In the genomic region with DNA sequence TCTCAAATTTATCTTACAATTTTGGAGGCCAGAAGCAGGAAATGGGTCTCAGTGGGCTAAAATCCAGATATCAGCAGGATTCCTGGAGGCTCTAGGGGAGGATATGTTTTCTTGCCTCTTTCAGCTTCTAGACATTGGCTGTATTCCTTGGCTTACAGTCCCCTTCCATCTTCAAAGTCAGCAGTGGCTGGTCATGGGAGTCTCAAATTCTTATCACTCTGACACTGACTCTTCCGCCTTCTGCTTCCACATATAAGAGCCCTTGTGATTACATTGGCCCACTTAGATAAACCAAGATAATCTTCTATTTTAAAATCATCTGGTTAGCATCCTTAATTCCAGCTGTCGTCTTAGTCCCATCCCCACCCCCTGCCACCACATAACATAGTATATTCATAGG, we compare ENCODE assay signal across 20 cellular contexts.
"Had no signal": no experiment of that assay in that cellular context is flagged by ENCODE, and none has a peak within 500 bp of the region (broad histone marks: within the 10 kb centered on the region; RNA-seq: fewer than 3 reads in every experiment).

No MANE protein-coding gene starts in this region.

- H3K9me3 ChIP-seq: left ventricle myocardium inferior, lower lobe of right lung, neutrophil, stomach, thoracic aorta, transverse colon had no signal

- ATAC-seq: left cardiac atrium; lower lobe of right lung; naive thymus-derived CD4-positive, alpha-beta T cell; sciatic nerve had no signal

- H3K36me3 ChIP-seq: left ventricle myocardium inferior, lower lobe of right lung, neutrophil, stomach, thoracic aorta, transverse colon had no signal

- H3K4me3 ChIP-seq: hepatocyte, left ventricle myocardium inferior, lower lobe of right lung, skin epidermis, stomach, thoracic aorta, transverse colon had no signal

- H3K4me1 Mint-ChIP-seq: memory B cell; naive thymus-derived CD4-positive, alpha-beta T cell had no signal

- H3K27ac Mint-ChIP-seq: dendritic cell treated with granulocyte-macrophage colony-stimulating factor and Interleukin-4, amounts not matched to agents 40 ng/mL and 50 ng/mL, for 4 days; memory B cell; naive thymus-derived CD4-positive, alpha-beta T cell had no signal

- H3K27ac ChIP-seq: hepatocyte, left ventricle myocardium inferior, lower lobe of right lung, neutrophil, skin epidermis, stomach, thoracic aorta, transverse colon had no signal

- H3K4me2 ChIP-seq: hepatocyte had no signal

- H3K4me3 Mint-ChIP-seq: dendritic cell treated with granulocyte-macrophage colony-stimulating factor and Interleukin-4, amounts not matched to agents 40 ng/mL and 50 ng/mL, for 4 days; memory B cell; naive thymus-derived CD4-positive, alpha-beta T cell had no signal

- DNase-seq: erythroblast; foreskin melanocyte; head of caudate nucleus; kidney; left cardiac atrium; left ventricle myocardium inferior; lower lobe of right lung; naive thymus-derived CD4-positive, alpha-beta T cell; posterior cingulate gyrus; stimulated activated naive CD4-positive, alpha-beta T cell; stomach; substantia nigra; transverse colon had no signal

- H3K9me3 Mint-ChIP-seq: dendritic cell treated with granulocyte-macrophage colony-stimulating factor and Interleukin-4, amounts not matched to agents 40 ng/mL and 50 ng/mL, for 4 days had no signal

- H3K4me1 ChIP-seq: lower lobe of right lung, transverse colon had no signal

- H3K36me3 Mint-ChIP-seq: memory B cell; naive thymus-derived CD4-positive, alpha-beta T cell had no signal

- H3K27me3 ChIP-seq: hepatocyte, neutrophil, stomach, transverse colon had no signal

- H3K27me3 Mint-ChIP-seq: dendritic cell treated with granulocyte-macrophage colony-stimulating factor and Interleukin-4, amounts not matched to agents 40 ng/mL and 50 ng/mL, for 4 days; memory B cell; naive thymus-derived CD4-positive, alpha-beta T cell had no signal
